In the genomic region with DNA sequence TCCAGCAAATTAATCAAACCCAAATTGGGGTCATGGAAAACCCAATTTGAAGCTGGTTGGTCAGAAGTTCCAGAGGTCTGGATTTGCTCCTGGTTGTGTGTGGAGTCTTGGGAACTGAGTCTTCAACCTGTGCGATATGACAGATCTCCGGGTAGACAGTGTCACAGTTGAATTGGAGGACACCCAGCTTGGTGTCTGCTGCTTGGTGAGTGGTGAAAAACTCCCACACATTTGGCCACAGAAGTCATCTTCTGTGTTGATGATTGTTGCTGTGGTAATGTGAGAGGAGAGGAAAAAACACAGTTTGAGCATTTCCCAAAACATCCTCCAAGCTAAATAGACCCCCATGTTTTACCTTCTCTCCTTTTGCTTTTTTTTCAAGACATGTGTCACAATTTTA, we compare ENCODE assay signal across 21 cellular contexts.
"Had no signal": no experiment of that assay in that cellular context is flagged by ENCODE, and none has a peak within 500 bp of the region (broad histone marks: within the 10 kb centered on the region; RNA-seq: fewer than 3 reads in every experiment).

No MANE protein-coding gene starts in this region.

- H3K4me1 Mint-ChIP-seq: activated CD4-positive, alpha-beta memory T cell treated with anti-CD3 and anti-CD28 coated beads, Interleukin-2, amount 10 ng/mL, durations not matched to agents 7 days and 5 days; activated CD8-positive, alpha-beta memory T cell treated with anti-CD3 and anti-CD28 coated beads, Interleukin-2, amount 10 ng/mL, durations not matched to agents 7 days and 5 days; activated naive CD8-positive, alpha-beta T cell treated with anti-CD3 and anti-CD28 coated beads, Interleukin-2, amount 10 ng/mL, durations not matched to agents 7 days and 5 days; stimulated activated naive B cell treated with anti-CD40 and anti-IgM and Interleukin-4, amounts not matched to agents 10 μg/mL and 1 μg/mL and 100 μg/mL, for 72 hours had no signal

- H3K9me3 Mint-ChIP-seq: activated CD4-positive, alpha-beta memory T cell treated with anti-CD3 and anti-CD28 coated beads, Interleukin-2, amount 10 ng/mL, durations not matched to agents 7 days and 5 days; activated naive CD8-positive, alpha-beta T cell treated with anti-CD3 and anti-CD28 coated beads, Interleukin-2, amount 10 ng/mL, durations not matched to agents 7 days and 5 days; effector memory CD8-positive, alpha-beta T cell; nephron progenitor cell; T-helper 1 cell treated with Interleukin-12 subunit alpha and Interleukin-12 subunit beta and Interleukin-4 antibody, amounts not matched to agents 30 μg/mL and 1 μg/mL, for 36 hours had no signal

- H3K27me3 Mint-ChIP-seq: activated naive CD8-positive, alpha-beta T cell treated with anti-CD3 and anti-CD28 coated beads, Interleukin-2, amount 10 ng/mL, durations not matched to agents 7 days and 5 days; stimulated activated naive B cell treated with anti-CD40 and anti-IgM and Interleukin-4, amounts not matched to agents 10 μg/mL and 1 μg/mL and 100 μg/mL, for 72 hours had no signal

- ATAC-seq: activated CD8-positive, alpha-beta memory T cell treated with anti-CD3 and anti-CD28 coated beads, Interleukin-2, amount 10 ng/mL, durations not matched to agents 7 days and 5 days; effector memory CD8-positive, alpha-beta T cell; left colon; stimulated activated naive B cell treated with anti-CD40 and anti-IgM and Interleukin-4, amounts not matched to agents 10 μg/mL and 1 μg/mL and 100 μg/mL, for 72 hours had no signal

- H3K36me3 Mint-ChIP-seq: activated CD8-positive, alpha-beta memory T cell treated with anti-CD3 and anti-CD28 coated beads, Interleukin-2, amount 10 ng/mL, durations not matched to agents 7 days and 5 days; activated naive CD8-positive, alpha-beta T cell treated with anti-CD3 and anti-CD28 coated beads, Interleukin-2, amount 10 ng/mL, durations not matched to agents 7 days and 5 days; stimulated activated naive B cell treated with anti-CD40 and anti-IgM and Interleukin-4, amounts not matched to agents 10 μg/mL and 1 μg/mL and 100 μg/mL, for 72 hours had no signal

- H3K4me3 Mint-ChIP-seq: activated CD4-positive, alpha-beta memory T cell treated with anti-CD3 and anti-CD28 coated beads, Interleukin-2, amount 10 ng/mL, durations not matched to agents 7 days and 5 days; activated CD8-positive, alpha-beta memory T cell treated with anti-CD3 and anti-CD28 coated beads, Interleukin-2, amount 10 ng/mL, durations not matched to agents 7 days and 5 days; activated naive CD8-positive, alpha-beta T cell treated with anti-CD3 and anti-CD28 coated beads, Interleukin-2, amount 10 ng/mL, durations not matched to agents 7 days and 5 days; effector memory CD8-positive, alpha-beta T cell; nephron progenitor cell; stimulated activated naive B cell treated with anti-CD40 and anti-IgM and Interleukin-4, amounts not matched to agents 10 μg/mL and 1 μg/mL and 100 μg/mL, for 72 hours; T-helper 1 cell treated with Interleukin-12 subunit alpha and Interleukin-12 subunit beta and Interleukin-4 antibody, amounts not matched to agents 30 μg/mL and 1 μg/mL, for 36 hours had no signal

- H3K27ac Mint-ChIP-seq: activated CD4-positive, alpha-beta memory T cell treated with anti-CD3 and anti-CD28 coated beads, Interleukin-2, amount 10 ng/mL, durations not matched to agents 7 days and 5 days; activated CD8-positive, alpha-beta memory T cell treated with anti-CD3 and anti-CD28 coated beads, Interleukin-2, amount 10 ng/mL, durations not matched to agents 7 days and 5 days; activated naive CD8-positive, alpha-beta T cell treated with anti-CD3 and anti-CD28 coated beads, Interleukin-2, amount 10 ng/mL, durations not matched to agents 7 days and 5 days; effector memory CD8-positive, alpha-beta T cell; nephron progenitor cell; stimulated activated naive B cell treated with anti-CD40 and anti-IgM and Interleukin-4, amounts not matched to agents 10 μg/mL and 1 μg/mL and 100 μg/mL, for 72 hours; T-helper 1 cell treated with Interleukin-12 subunit alpha and Interleukin-12 subunit beta and Interleukin-4 antibody, amounts not matched to agents 30 μg/mL and 1 μg/mL, for 36 hours had no signal

- DNase-seq: activated CD4-positive, alpha-beta memory T cell treated with anti-CD3 and anti-CD28 coated beads, Interleukin-2, amount 10 ng/mL, durations not matched to agents 7 days and 5 days; activated CD4-positive, alpha-beta T cell treated with anti-CD3 and anti-CD28 coated beads for 4 hours; activated CD8-positive, alpha-beta memory T cell treated with anti-CD3 and anti-CD28 coated beads, Interleukin-2, amount 10 ng/mL, durations not matched to agents 7 days and 5 days; activated naive CD4-positive, alpha-beta T cell; activated naive CD8-positive, alpha-beta T cell treated with anti-CD3 and anti-CD28 coated beads, Interleukin-2, amount 10 ng/mL, durations not matched to agents 7 days and 5 days; amygdala; caudate nucleus; effector memory CD8-positive, alpha-beta T cell; foreskin melanocyte; glutamatergic neuron; hippocampal formation; left colon; midbrain; nephron progenitor cell; nucleus accumbens; posterior cingulate gyrus; spleen; stimulated activated CD4-positive, alpha-beta T cell treated with anti-CD3 and anti-CD28 coated beads, Interleukin-4, amount 100 ng/mL, for 4 hours; stimulated activated naive B cell treated with anti-CD40 and anti-IgM and Interleukin-4, amounts not matched to agents 10 μg/mL and 1 μg/mL and 100 μg/mL, for 72 hours; thyroid gland had no signal
